ENCODE assay signal across 12 cellular contexts in genomic region chr1:65020774-65021173, GRCh38. TPM values are rescaled to one million over a fixed set of nuclear protein-coding genes. Genes with fewer than 3 reads are reported as not detected.
DNase-seq lines count a peak whose midpoint lies in the region; ATAC-seq and TF ChIP-seq lines count a peak whose summit lies in the region.
"Had no signal": no experiment of that assay in that cellular context is flagged by ENCODE, and none has a peak within 500 bp of the region (broad histone marks: within the 10 kb centered on the region; RNA-seq: fewer than 3 reads in every experiment).

No MANE protein-coding gene starts in this region.

- H3K27me3 Mint-ChIP-seq in CD4-positive, alpha-beta T cell: no peaks in the 10 kb centered on the region

- H3K36me3 Mint-ChIP-seq in CD4-positive, alpha-beta T cell (ENCODE audit: low read depth): no peaks in the 10 kb centered on the region

- no peak for TF ChIP-seq CTCF in CD4-positive, alpha-beta T cell (IDR thresholded peaks at IDR 0.05)
- TF ChIP-seq CTCF in cardiac fibroblast (IDR thresholded peaks at IDR 0.05; ENCODE audit: low read depth, low read length) (peak; percentile 37), lung (IDR thresholded peaks at IDR 0.05; ENCODE audit: control extremely low read depth, extremely low read depth) (no peak), spleen (IDR thresholded peaks at IDR 0.05 in 8 of 11, conservative IDR thresholded peaks at IDR 0.05 in 3 of 11) (peak in 5 of 11 experiments; percentile 14 to 33 (median 32))

- H3K36me3 ChIP-seq in lung (ENCODE audit: control insufficient read depth in 2 of 2, insufficient read depth in 2 of 2, low read length in 2 of 2) (no peaks in the 10 kb centered on the region), spleen (no peaks in the 10 kb centered on the region)
- H3K36me3 ChIP-seq: gastrocnemius medialis had no signal

- no peak overlapping the region for H3K4me3 Mint-ChIP-seq in CD4-positive, alpha-beta T cell
- H3K4me3 Mint-ChIP-seq: activated T-helper 1 cell treated with anti-CD3 and anti-CD28 coated beads, Interleukin-12 subunit alpha, Interleukin-12 subunit beta, Interleukin-2, Interleukin-4 antibody, amounts not matched to agents 30 ng/mL and 10 ng/mL and 1 ng/mL, durations not matched to agents 14 hours and 24 hours and 36 hours had no signal

- H3K27ac Mint-ChIP-seq in CD4-positive, alpha-beta T cell: no peak overlapping the region
- H3K27ac Mint-ChIP-seq: activated T-helper 1 cell treated with anti-CD3 and anti-CD28 coated beads, Interleukin-12 subunit alpha, Interleukin-12 subunit beta, Interleukin-2, Interleukin-4 antibody, amounts not matched to agents 30 ng/mL and 10 ng/mL and 1 ng/mL, durations not matched to agents 14 hours and 24 hours and 36 hours had no signal

- WGBS in lung, 2 donors: 89 to 90% methylated on average over 1 of the region's 1 CpG
- 90 to 100% (median 94%) methylated on average over 1 of the region's 1 CpG for WGBS in spleen, 5 donors

- no peak for TF ChIP-seq EP300 in Ishikawa (IDR thresholded peaks at IDR 0.05; ENCODE audit: borderline replicate concordance)

- no peak for TF ChIP-seq POLR2A in spleen (IDR thresholded peaks at IDR 0.05)

- intact Hi-C loops in CD4-positive, alpha-beta T cell (cut with DNase I, micrococcal nuclease): no loop called here
- intact Hi-C loops in spleen (cut with DNase I; ENCODE audit: low total_unique reads): no loop called here

- H3K27ac ChIP-seq in CD4-positive, alpha-beta T cell (ENCODE audit: low read depth, low read length): no peak overlapping the region
- no peak overlapping the region for H3K27ac ChIP-seq in lung (ENCODE audit: low read depth in 1 of 2, low read length in 1 of 2)
- H3K27ac ChIP-seq in spleen: no peak overlapping the region
- H3K27ac ChIP-seq: gastrocnemius medialis had no signal

- peak; percentile 44 for TF ChIP-seq RAD21 in Ishikawa (IDR thresholded peaks at IDR 0.05; ENCODE audit: low read depth)

- peaks cover 7% of the 10 kb centered on the region for H3K4me1 Mint-ChIP-seq in CD4-positive, alpha-beta T cell (ENCODE audit: low read depth)

- H3K9me3 Mint-ChIP-seq in CD4-positive, alpha-beta T cell: no peaks in the 10 kb centered on the region
- H3K9me3 Mint-ChIP-seq: activated T-helper 1 cell treated with anti-CD3 and anti-CD28 coated beads, Interleukin-12 subunit alpha, Interleukin-12 subunit beta, Interleukin-2, Interleukin-4 antibody, amounts not matched to agents 30 ng/mL and 10 ng/mL and 1 ng/mL, durations not matched to agents 14 hours and 24 hours and 36 hours had no signal

- H3K4me3 ChIP-seq in cardiac fibroblast (replicated peaks in 1 of 2; ENCODE audit: low read depth in 2 of 2, low read length in 2 of 2) (no peak overlapping the region), lung (no peak overlapping the region), spleen (no peak overlapping the region)
- H3K4me3 ChIP-seq: gastrocnemius medialis had no signal

- CTCF ChIA-PET in CD4-positive, alpha-beta T cell (lab: Charles Lee): interaction anchor here (1.0 to 1.2 kb wide), 4 partner anchors 13 to 143 kb away, joined by 3 to 6 read pairs (median 4); no protein-coding TSS in a partner anchor

- DNase-seq in CD4-positive, alpha-beta T cell: no peak
- peak; percentile 21 to 30 for DNase-seq in cardiac fibroblast (ENCODE audit: low read depth in 2 of 2)
- no peak for DNase-seq in lung (ENCODE audit: low spot score)
- DNase-seq in NCI-H748 treated with DMSO at 0.1 percent for 48 hours (lab: John Stamatoyannopoulos, UW): no peak
- DNase-seq in spleen: no peak
- DNase-seq: gastrocnemius medialis, small intestine, T-helper 1 cell had no signal

- peaks cover 3 to 5% of the 10 kb centered on the region in 2 donors for H3K4me1 ChIP-seq in lung (ENCODE audit: control insufficient read depth in 2 of 2, insufficient read depth in 2 of 2, low read length in 2 of 2)
- H3K4me1 ChIP-seq in spleen: no peaks in the 10 kb centered on the region

- no peaks in the 10 kb centered on the region for H3K27me3 ChIP-seq in CD4-positive, alpha-beta T cell (ENCODE audit: control insufficient read depth, insufficient read depth, low read length)
- H3K27me3 ChIP-seq in lung (ENCODE audit: control insufficient read depth, insufficient read depth) (no peaks in the 10 kb centered on the region), spleen (replicated peaks in 1 of 7) (no peaks in the 10 kb centered on the region)
- H3K27me3 ChIP-seq: gastrocnemius medialis had no signal

- POLR2A ChIA-PET in CD4-positive, alpha-beta T cell (lab: Charles Lee): interaction anchor here (1.1 to 1.4 kb wide), 2 partner anchors 12 to 54 kb away, joined by 6 read pairs; partner anchors contain the start of gene JAK1

- no peaks in the 10 kb centered on the region for H3K9me3 ChIP-seq in CD4-positive, alpha-beta T cell (ENCODE audit: control insufficient read depth, low read length)
- no peaks in the 10 kb centered on the region for H3K9me3 ChIP-seq in lung (ENCODE audit: control insufficient read depth in 2 of 2, insufficient read depth in 1 of 2, low read length in 1 of 2)
- no peaks in the 10 kb centered on the region for H3K9me3 ChIP-seq in spleen
- H3K9me3 ChIP-seq: gastrocnemius medialis had no signal

- peak; percentile 32 for ATAC-seq in CD4-positive, alpha-beta T cell (ENCODE audit: poor library complexity)
- ATAC-seq in lung (ENCODE audit: insufficient read depth, low FRiP score) (peak; percentile 49), HG03571 (IDR thresholded peaks at IDR 0.05; ENCODE audit: unreplicated experiment) (no peak), GM18520 (IDR thresholded peaks at IDR 0.05; ENCODE audit: unreplicated experiment) (no peak)

TF ChIP-seq in Ishikawa, 13 proteins besides CTCF, POLR2A, EP300 and RAD21:
- TF ChIP-seq TEAD4 (IDR thresholded peaks at IDR 0.05) (no peak), MAX (IDR thresholded peaks at IDR 0.05) (no peak), NFIC (IDR thresholded peaks at IDR 0.05) (no peak), CREB1 (IDR thresholded peaks at IDR 0.05; ENCODE audit: low read depth) (no peak)

RNA-seq across cellular contexts. Expression of gene JAK1, which starts 54.4 kb away (rescaled TPM):
- total RNA-seq in CD4-positive, alpha-beta T cell: 100 to 1,000 TPM; 240 to 252 TPM
- total RNA-seq in lung (100 to 1,000 TPM; 145 to 162 TPM), spleen (100 to 1,000 TPM; 199 to 270 (median 212) TPM)
- polyA plus RNA-seq in lung (10 to 100 TPM; 26.7 to 87.1 TPM), spleen (10 to 100 TPM; 46.6 to 66.0 (median 47.5) TPM)

Comparison
In these comparisons a context has a peak if more than half of its experiments do, and no peak if none do; other contexts are left out.
1. ATAC-seq: peak in CD4-positive, alpha-beta T cell (single experiment) and lung (single experiment); none in HG03571 (single experiment) and GM18520 (single experiment).
2. DNase-seq: peak in cardiac fibroblast (2 of 2); none in CD4-positive, alpha-beta T cell (0 of 10), lung (single experiment), NCI-H748 treated with DMSO at 0.1 percent for 48 hours (single experiment) and spleen (single experiment).